In genomic region chr17:3729881-3730280, GRCh38 we compare ENCODE assay signal across 1 cellular context.
TF ChIP-seq lines count a peak whose summit lies in the region.

No MANE protein-coding gene starts in this region.

TF ChIP-seq in HepG2, 621 proteins besides CTCF, POLR2A, EP300 and RAD21 (continued from another document):
- TF ChIP-seq MNT (IDR thresholded peaks at IDR 0.05) = peak; percentile 47; the same call in 1 of the 2 replicates
